21 cellular contexts compared by ENCODE assay signal in the genomic region with DNA sequence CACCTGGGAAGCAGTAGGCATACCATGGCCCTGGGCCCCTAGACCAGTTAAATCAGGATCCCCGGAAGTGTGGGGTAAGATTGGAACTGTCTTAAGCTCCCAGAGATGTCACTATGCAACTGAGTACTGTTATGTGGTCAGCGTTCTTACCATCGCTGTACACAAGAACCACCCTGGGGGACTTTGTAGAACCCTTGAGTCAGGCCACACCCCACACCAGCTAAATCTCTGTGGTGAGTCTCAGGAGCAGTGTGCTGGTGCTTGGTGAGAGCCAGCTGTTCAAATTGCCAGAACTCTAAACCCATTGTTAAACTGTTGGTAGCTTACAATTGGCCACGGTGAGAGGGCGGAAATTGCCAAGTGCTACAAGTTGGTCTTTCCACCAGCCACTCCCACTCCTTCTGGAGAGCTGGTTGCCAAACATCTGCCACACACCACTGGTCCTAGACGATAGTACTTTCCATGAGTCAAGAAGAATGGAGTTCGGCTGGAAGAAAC.
DNase-seq lines count a peak whose midpoint lies in the region; ATAC-seq and TF ChIP-seq lines count a peak whose summit lies in the region.
"Had no signal": no experiment of that assay in that cellular context is flagged by ENCODE, and none has a peak within 500 bp of the region (broad histone marks: within the 10 kb centered on the region; RNA-seq: fewer than 3 reads in every experiment).

No MANE protein-coding gene starts in this region.

- H3K4me1 ChIP-seq in SK-N-SH (ENCODE audit: control insufficient read depth in 1 of 2, insufficient read depth in 2 of 2, low read depth in 1 of 2, low read length in 1 of 2), result no peaks in the 10 kb centered on the region
- H3K4me1 ChIP-seq: left lung had no signal

- no peaks in the 10 kb centered on the region for H3K9me3 Mint-ChIP-seq in activated naive CD8-positive, alpha-beta T cell (ENCODE audit: low read depth)
- H3K9me3 Mint-ChIP-seq in activated naive CD8-positive, alpha-beta T cell treated with anti-CD3 and anti-CD28 coated beads for 36 hours, result no peaks in the 10 kb centered on the region
- no peaks in the 10 kb centered on the region for H3K9me3 Mint-ChIP-seq in activated naive CD8-positive, alpha-beta T cell treated with anti-CD3 and anti-CD28 coated beads, Interleukin-2, amount 50 U/mL, for 24 hours
- H3K9me3 Mint-ChIP-seq: endodermal cell; HFFc6; T-helper 2 cell treated with Interferon-gamma antibody and Interleukin-4, amounts not matched to agents 5 μg/mL and 100 μg/mL, for 36 hours had no signal

- H3K27me3 ChIP-seq in SK-N-SH (ENCODE audit: insufficient read depth), result no peaks in the 10 kb centered on the region

- CTCF ChIA-PET in SK-N-SH (lab: Yijun Ruan, JAX), result no interaction called here

- H3K36me3 ChIP-seq in SK-N-SH (replicated peaks in 1 of 2; ENCODE audit: control insufficient read depth in 1 of 2, insufficient read depth in 2 of 2, low read length in 1 of 2), result no peaks in the 10 kb centered on the region
- H3K36me3 ChIP-seq: left lung had no signal

- peaks cover 38% of the 10 kb centered on the region for H3K4me1 Mint-ChIP-seq in activated naive CD8-positive, alpha-beta T cell (ENCODE audit: low read depth)
- peaks cover 34% of the 10 kb centered on the region for H3K4me1 Mint-ChIP-seq in activated naive CD8-positive, alpha-beta T cell treated with anti-CD3 and anti-CD28 coated beads for 36 hours
- H3K4me1 Mint-ChIP-seq in activated naive CD8-positive, alpha-beta T cell treated with anti-CD3 and anti-CD28 coated beads, Interleukin-2, amount 50 U/mL, for 24 hours, result peaks cover 30% of the 10 kb centered on the region

- TF ChIP-seq CTCF in SK-N-SH (IDR thresholded peaks at IDR 0.05), result no peak

- no peaks in the 10 kb centered on the region for H3K9me3 ChIP-seq in SK-N-SH
- H3K9me3 ChIP-seq: left lung had no signal

- H3F3A ChIP-seq in SK-N-SH (replicated peaks; ENCODE audit: insufficient read depth), result no peaks in the 10 kb centered on the region

- ATAC-seq in activated naive CD8-positive, alpha-beta T cell treated with anti-CD3 and anti-CD28 coated beads, Interleukin-2, amount 50 U/mL, for 24 hours, result no peak

- H3K79me2 ChIP-seq in SK-N-SH (ENCODE audit: insufficient read depth), result no peaks in the 10 kb centered on the region

- no peak overlapping the region for H3K4me2 ChIP-seq in SK-N-SH

- TF ChIP-seq EP300 in SK-N-SH (IDR thresholded peaks at IDR 0.05; ENCODE audit: borderline replicate concordance in 1 of 2, low read depth in 1 of 2, low read length in 1 of 2), result no peak

- no peaks in the 10 kb centered on the region for H3K36me3 Mint-ChIP-seq in activated naive CD8-positive, alpha-beta T cell
- no peaks in the 10 kb centered on the region for H3K36me3 Mint-ChIP-seq in activated naive CD8-positive, alpha-beta T cell treated with anti-CD3 and anti-CD28 coated beads for 36 hours
- no peaks in the 10 kb centered on the region for H3K36me3 Mint-ChIP-seq in activated naive CD8-positive, alpha-beta T cell treated with anti-CD3 and anti-CD28 coated beads, Interleukin-2, amount 50 U/mL, for 24 hours (ENCODE audit: low read depth)
- H3K36me3 Mint-ChIP-seq: naive B cell had no signal

- DNase-seq in activated naive CD8-positive, alpha-beta T cell treated with anti-CD3 and anti-CD28 coated beads for 36 hours, result no peak
- DNase-seq in MV-4-11 (lab: John Stamatoyannopoulos, UW) (peak; percentile 24), dermis blood vessel endothelial cell (no peak), SK-N-SH (no peak)
- DNase-seq in activated naive CD8-positive, alpha-beta T cell treated with anti-CD3 and anti-CD28 coated beads, Interleukin-2, amount 50 U/mL, for 24 hours, result no peak
- no peak for DNase-seq in central memory CD4-positive, alpha-beta T cell
- DNase-seq: ACHN; activated CD4-positive, alpha-beta T cell treated with anti-CD3 and anti-CD28 coated beads, Interleukin-2, amount 50 U/mL, for 1 hour; activated effector memory CD4-positive, alpha-beta T cell treated with anti-CD3 and anti-CD28 coated beads, Interleukin-2, amount 50 U/mL, for 16 hours; endodermal cell; GF-D8; HFFc6; NCI-H1694 treated with DMSO at 0.1 percent for 48 hours; NCI-H2171 had no signal

- no peaks in the 10 kb centered on the region for H3K9me2 ChIP-seq in SK-N-SH

- no peak overlapping the region for H3K27ac ChIP-seq in SK-N-SH (ENCODE audit: low read depth in 2 of 2, low read length in 1 of 2)
- H3K27ac ChIP-seq: coronary artery, left lung, skin epidermis, VCaP had no signal

- H3K4me3 Mint-ChIP-seq in activated naive CD8-positive, alpha-beta T cell, result peak overlapping the region; percentile 79
- no peak overlapping the region for H3K4me3 Mint-ChIP-seq in activated naive CD8-positive, alpha-beta T cell treated with anti-CD3 and anti-CD28 coated beads for 36 hours
- H3K4me3 Mint-ChIP-seq in activated naive CD8-positive, alpha-beta T cell treated with anti-CD3 and anti-CD28 coated beads, Interleukin-2, amount 50 U/mL, for 24 hours, result no peak overlapping the region
- H3K4me3 Mint-ChIP-seq: endodermal cell, HFFc6 had no signal

- H2AFZ ChIP-seq in SK-N-SH (ENCODE audit: low read depth), result no peak overlapping the region

- H3K27me3 Mint-ChIP-seq in activated naive CD8-positive, alpha-beta T cell, result peaks cover 1% of the 10 kb centered on the region
- H3K27me3 Mint-ChIP-seq in activated naive CD8-positive, alpha-beta T cell treated with anti-CD3 and anti-CD28 coated beads for 36 hours, result no peaks in the 10 kb centered on the region
- H3K27me3 Mint-ChIP-seq in activated naive CD8-positive, alpha-beta T cell treated with anti-CD3 and anti-CD28 coated beads, Interleukin-2, amount 50 U/mL, for 24 hours, result no peaks in the 10 kb centered on the region

- POLR2A ChIA-PET in SK-N-SH (lab: Yijun Ruan, JAX), result no interaction called here

- no peak for TF ChIP-seq RAD21 in SK-N-SH (IDR thresholded peaks at IDR 0.05; ENCODE audit: low read length)

- 41% methylated on average over 7 of the region's 7 CpGs for WGBS in SK-N-SH (ENCODE audit: low lambda C conversion rate)

- H3K4me3 ChIP-seq in SK-N-SH (ENCODE audit: low read depth in 2 of 2, low read length in 1 of 2), result no peak overlapping the region
- H3K4me3 ChIP-seq: coronary artery, left lung, skin epidermis had no signal

- no peaks in the 10 kb centered on the region for H4K20me1 ChIP-seq in SK-N-SH (ENCODE audit: insufficient read depth)

- H3K9ac ChIP-seq in SK-N-SH, result no peak overlapping the region

- peak overlapping the region; percentile 75 for H3K27ac Mint-ChIP-seq in activated naive CD8-positive, alpha-beta T cell
- H3K27ac Mint-ChIP-seq in activated naive CD8-positive, alpha-beta T cell treated with anti-CD3 and anti-CD28 coated beads for 36 hours, result no peak overlapping the region
- H3K27ac Mint-ChIP-seq in activated naive CD8-positive, alpha-beta T cell treated with anti-CD3 and anti-CD28 coated beads, Interleukin-2, amount 50 U/mL, for 24 hours, result peak overlapping the region; percentile 9
- H3K27ac Mint-ChIP-seq: endodermal cell, HFFc6, naive B cell had no signal

TF ChIP-seq in SK-N-SH, 30 proteins besides CTCF, POLR2A, EP300 and RAD21:
- TF ChIP-seq FOXJ3 (CRISPR knock-in tag; IDR thresholded peaks at IDR 0.05), result no peak
- no peak for TF ChIP-seq POLR2AphosphoS5 (IDR thresholded peaks at IDR 0.05; ENCODE audit: low read depth, low read length)
- no peak for TF ChIP-seq YY1 (IDR thresholded peaks at IDR 0.05; ENCODE audit: low read depth)
- TF ChIP-seq, protein P1, sequence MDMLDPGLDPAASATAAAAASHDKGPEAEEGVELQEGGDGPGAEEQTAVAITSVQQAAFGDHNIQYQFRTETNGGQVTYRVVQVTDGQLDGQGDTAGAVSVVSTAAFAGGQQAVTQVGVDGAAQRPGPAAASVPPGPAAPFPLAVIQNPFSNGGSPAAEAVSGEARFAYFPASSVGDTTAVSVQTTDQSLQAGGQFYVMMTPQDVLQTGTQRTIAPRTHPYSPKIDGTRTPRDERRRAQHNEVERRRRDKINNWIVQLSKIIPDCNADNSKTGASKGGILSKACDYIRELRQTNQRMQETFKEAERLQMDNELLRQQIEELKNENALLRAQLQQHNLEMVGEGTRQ (IDR thresholded peaks at IDR 0.05; ENCODE audit: borderline replicate concordance, low read depth, low read length), result no peak
- TF ChIP-seq CHD2 (IDR thresholded peaks at IDR 0.05; ENCODE audit: low read length, partially characterized antibody), result no peak
- TF ChIP-seq, protein P2, sequence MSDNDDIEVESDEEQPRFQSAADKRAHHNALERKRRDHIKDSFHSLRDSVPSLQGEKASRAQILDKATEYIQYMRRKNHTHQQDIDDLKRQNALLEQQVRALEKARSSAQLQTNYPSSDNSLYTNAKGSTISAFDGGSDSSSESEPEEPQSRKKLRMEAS (IDR thresholded peaks at IDR 0.05; ENCODE audit: low read depth), result no peak
- no peak for TF ChIP-seq MXI1 (IDR thresholded peaks at IDR 0.05; ENCODE audit: low read depth, low read length)
- TF ChIP-seq RCOR1 (IDR thresholded peaks at IDR 0.05; ENCODE audit: low read length), result no peak
- no peak for TF ChIP-seq RFX5 (IDR thresholded peaks at IDR 0.05; ENCODE audit: low read length)
- TF ChIP-seq TCF12 (IDR thresholded peaks at IDR 0.05), result no peak
TF ChIP-seq in SK-N-SH: peak in this region for 0.
